1 cellular context compared by ENCODE assay signal in genomic region chr7:135976312-135977019, GRCh38.
TF ChIP-seq lines count a peak whose summit lies in the region.

No MANE protein-coding gene starts in this region.

TF ChIP-seq in K562, 482 proteins besides CTCF, POLR2A, EP300 and RAD21 (continued from another document):
- TF ChIP-seq, protein P1, sequence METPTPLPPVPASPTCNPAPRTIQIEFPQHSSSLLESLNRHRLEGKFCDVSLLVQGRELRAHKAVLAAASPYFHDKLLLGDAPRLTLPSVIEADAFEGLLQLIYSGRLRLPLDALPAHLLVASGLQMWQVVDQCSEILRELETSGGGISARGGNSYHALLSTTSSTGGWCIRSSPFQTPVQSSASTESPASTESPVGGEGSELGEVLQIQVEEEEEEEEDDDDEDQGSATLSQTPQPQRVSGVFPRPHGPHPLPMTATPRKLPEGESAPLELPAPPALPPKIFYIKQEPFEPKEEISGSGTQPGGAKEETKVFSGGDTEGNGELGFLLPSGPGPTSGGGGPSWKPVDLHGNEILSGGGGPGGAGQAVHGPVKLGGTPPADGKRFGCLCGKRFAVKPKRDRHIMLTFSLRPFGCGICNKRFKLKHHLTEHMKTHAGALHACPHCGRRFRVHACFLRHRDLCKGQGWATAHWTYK (CRISPR knock-in tag; IDR thresholded peaks at IDR 0.05) = no peak
- TF ChIP-seq RCOR1 (IDR thresholded peaks at IDR 0.05; ENCODE audit: borderline replicate concordance in 1 of 2, low read depth in 2 of 2, low read length in 2 of 2) = peak; percentile 6 to 31; a peak in 1 of 4 replicates
- TF ChIP-seq MTF1 (CRISPR knock-in tag; IDR thresholded peaks at IDR 0.05; ENCODE audit: borderline replicate concordance) = no peak
- TF ChIP-seq MCM3 (IDR thresholded peaks at IDR 0.05) = no peak
- TF ChIP-seq KAT2B (IDR thresholded peaks at IDR 0.05; ENCODE audit: low read depth, low read length) = no peak
